In genomic region chr5:151026088-151026487, GRCh38 we compare ENCODE assay signal across 19 cellular contexts. TPM values are rescaled to one million over a fixed set of nuclear protein-coding genes. Genes with fewer than 3 reads are reported as not detected.
DNase-seq lines count a peak whose midpoint lies in the region; ATAC-seq and TF ChIP-seq lines count a peak whose summit lies in the region.
"Had no signal": no experiment of that assay in that cellular context is flagged by ENCODE, and none has a peak within 500 bp of the region (broad histone marks: within the 10 kb centered on the region; RNA-seq: fewer than 3 reads in every experiment).

No MANE protein-coding gene starts in this region.

- 85 to 97% methylated on average over 5 to 9 of the region's 9 CpGs for WGBS in gastroesophageal sphincter (ENCODE audit: low coverage in 1 of 2), 2 donors
- 71 to 84% methylated on average over 7 to 9 of the region's 9 CpGs for WGBS in transverse colon (ENCODE audit: low coverage in 1 of 2), 2 donors

- H3K9me3 Mint-ChIP-seq in activated naive CD4-positive, alpha-beta T cell treated with anti-CD3 and anti-CD28 coated beads, Interleukin-2, amount 50 U/mL, for 72 hours: no peaks in the 10 kb centered on the region
- no peaks in the 10 kb centered on the region for H3K9me3 Mint-ChIP-seq in nephron progenitor cell
- H3K9me3 Mint-ChIP-seq: activated B cell treated with CpG ODN at 0.5 μM for 24 hours had no signal

- H3K27me3 Mint-ChIP-seq in nephron progenitor cell (ENCODE audit: low read depth, poor library complexity): peaks cover 19% of the 10 kb centered on the region
- H3K27me3 Mint-ChIP-seq: activated B cell treated with CpG ODN at 0.5 μM for 24 hours had no signal

- in situ Hi-C loops in transverse colon (cut with MboI; ENCODE audit: low pct_ligation_motif_present in 1 of 4, low pct_unique_long_range_greater_than_20kb in 1 of 4, low sequenced_read_pairs in 3 of 4): no loop called here

- no peaks in the 10 kb centered on the region for H3K9me3 ChIP-seq in gastroesophageal sphincter
- H3K9me3 ChIP-seq in transverse colon: no peaks in the 10 kb centered on the region
- H3K9me3 ChIP-seq: ovary, SJCRH30 had no signal

- peak overlapping the region in 3 of 4 donors; percentile 58 to 91 (median 89) for H3K27ac ChIP-seq in gastroesophageal sphincter
- peak overlapping the region; percentile 32 to 88 (median 78) for H3K27ac ChIP-seq in transverse colon
- H3K27ac ChIP-seq: SJCRH30 had no signal

- H3K4me1 ChIP-seq in gastroesophageal sphincter (peaks cover 5 to 93% (median 34%) of the 10 kb centered on the region in 3 donors), transverse colon (peaks cover 5 to 45% (median 22%) of the 10 kb centered on the region in 4 donors)
- H3K4me1 ChIP-seq: SJCRH30 had no signal

- TF ChIP-seq CTCF in gastroesophageal sphincter (IDR thresholded peaks at IDR 0.05) (no peak), nephron progenitor cell (IDR thresholded peaks at IDR 0.05) (no peak), transverse colon (IDR thresholded peaks at IDR 0.05) (no peak)

- intact Hi-C loops in transverse colon (cut with DNase I; ENCODE audit: low total_unique reads): no loop called here

- H3K27ac Mint-ChIP-seq in activated naive CD4-positive, alpha-beta T cell treated with anti-CD3 and anti-CD28 coated beads, Interleukin-2, amount 50 U/mL, for 72 hours: peak overlapping the region; percentile 65 to 73
- peak overlapping the region; percentile 42 for H3K27ac Mint-ChIP-seq in nephron progenitor cell
- H3K27ac Mint-ChIP-seq: activated B cell treated with CpG ODN at 0.5 μM for 24 hours had no signal

- TF ChIP-seq EP300 in gastroesophageal sphincter (IDR thresholded peaks at IDR 0.05) (no peak), transverse colon (IDR thresholded peaks at IDR 0.05; ENCODE audit: low read depth) (no peak)

- H3K36me3 ChIP-seq in gastroesophageal sphincter: peaks cover 0 to 84% of the 10 kb centered on the region in 2 donors
- H3K36me3 ChIP-seq in transverse colon: peaks cover 0 to 16% (median 7%) of the 10 kb centered on the region in 4 donors
- H3K36me3 ChIP-seq: ovary had no signal

- H3K27me3 ChIP-seq in gastroesophageal sphincter (no peaks in the 10 kb centered on the region), transverse colon (no peaks in the 10 kb centered on the region)
- H3K27me3 ChIP-seq: ovary, SJCRH30 had no signal

- peaks cover 16% of the 10 kb centered on the region for H3K4me1 Mint-ChIP-seq in nephron progenitor cell

- DNase-seq in activated naive CD4-positive, alpha-beta T cell treated with anti-CD3 and anti-CD28 coated beads, Interleukin-2, amount 50 U/mL, for 72 hours (ENCODE audit: low spot score in 2 of 2): no peak
- no peak for DNase-seq in activated naive CD4-positive, alpha-beta T cell treated with Interleukin-2 at 50 U/mL for 16 hours
- DNase-seq in nephron progenitor cell (no peak), transverse colon (no peak), occipital lobe (lab: John Stamatoyannopoulos, UW) (no peak)
- DNase-seq: activated B cell treated with CpG ODN at 0.5 μM for 24 hours; activated effector memory CD4-positive, alpha-beta T cell treated with Interleukin-2 at 50 U/mL for 16 hours; C1 segment of cervical spinal cord; kidney glomerular epithelial cell; NCI-H526 treated with DMSO at 0.1 percent for 48 hours; SJCRH30; stimulated activated CD4-positive, alpha-beta T cell treated with anti-CD3 and anti-CD28 coated beads, Interleukin-4, amount 100 ng/mL, for 1 hour; T-helper 2 cell had no signal

- no peak for ATAC-seq in activated naive CD4-positive, alpha-beta T cell treated with anti-CD3 and anti-CD28 coated beads, Interleukin-2, amount 50 U/mL, for 72 hours
- ATAC-seq in gastroesophageal sphincter: no peak
- no peak for ATAC-seq in HG03097 (IDR thresholded peaks at IDR 0.05; ENCODE audit: low FRiP score, unreplicated experiment)
- no peak for ATAC-seq in HG03025 (IDR thresholded peaks at IDR 0.05; ENCODE audit: low FRiP score, unreplicated experiment)
- ATAC-seq: HCT116 had no signal

- no peak for TF ChIP-seq POLR2A in gastroesophageal sphincter (IDR thresholded peaks at IDR 0.05)
- TF ChIP-seq POLR2A in transverse colon (IDR thresholded peaks at IDR 0.05): no peak

- H3K4me3 ChIP-seq in gastroesophageal sphincter (peak overlapping the region in 1 of 2 donors; percentile 88), transverse colon (peak overlapping the region in 1 of 4 donors; percentile 62)
- H3K4me3 ChIP-seq: ovary, SJCRH30, skin epidermis had no signal

- no peak overlapping the region for H3K4me3 Mint-ChIP-seq in nephron progenitor cell
- H3K4me3 Mint-ChIP-seq: activated B cell treated with CpG ODN at 0.5 μM for 24 hours had no signal

- H3K36me3 Mint-ChIP-seq in activated naive CD4-positive, alpha-beta T cell treated with anti-CD3 and anti-CD28 coated beads, Interleukin-2, amount 50 U/mL, for 72 hours: peaks cover 7 to 52% of the 10 kb centered on the region in 2 donors
- H3K36me3 Mint-ChIP-seq in nephron progenitor cell (ENCODE audit: low read depth): peaks cover 49% of the 10 kb centered on the region

RNA-seq across cellular contexts. Expression of gene GPX3, which starts 5.7 kb away (rescaled TPM):
- total RNA-seq in activated naive CD4-positive, alpha-beta T cell treated with anti-CD3 and anti-CD28 coated beads, Interleukin-2, amount 50 U/mL, for 72 hours: under 1 TPM in 1 of 2 donors, not detected in 1; 0.23 TPM
- 1,000 to 10,000 TPM in 3 of 4 donors, 100 to 1,000 TPM in 1; 690 to 3,141 (median 1,517) TPM for total RNA-seq in gastroesophageal sphincter
- total RNA-seq in transverse colon: 100 to 1,000 TPM; 252 to 758 (median 352) TPM
- 12.3 TPM for total RNA-seq in occipital lobe

RNA-seq across cellular contexts. Expression of gene TNIP1, which starts 54.7 kb away (rescaled TPM):
- total RNA-seq in activated naive CD4-positive, alpha-beta T cell treated with anti-CD3 and anti-CD28 coated beads, Interleukin-2, amount 50 U/mL, for 72 hours: 100 to 1,000 TPM; 221 to 276 TPM
- total RNA-seq in gastroesophageal sphincter: 100 to 1,000 TPM in 2 of 4 donors, 10 to 100 TPM in 2; 74.2 to 142 (median 97.9) TPM
- total RNA-seq in transverse colon: 100 to 1,000 TPM in 3 of 4 donors, 10 to 100 TPM in 1; 63.9 to 296 (median 223) TPM
- 18.1 TPM for total RNA-seq in occipital lobe

Comparison
In these comparisons a context has a peak if more than half of its experiments do, and no peak if none do; other contexts are left out.
1. RNA of gene GPX3, which starts 5.7 kb away (total RNA-seq): 690 to 3,141 TPM in gastroesophageal sphincter and 252 to 758 TPM in transverse colon; 12.3 TPM in occipital lobe (single experiment) and 0.23 TPM in activated naive CD4-positive, alpha-beta T cell treated with anti-CD3 and anti-CD28 coated beads, Interleukin-2, amount 50 U/mL, for 72 hours; every median in the first group is over 10 times any median in the second.